Comparison of ENCODE assay signal across 13 cellular contexts in genomic region chr11:118265954-118266353, GRCh38. TPM values are rescaled to one million over a fixed set of nuclear protein-coding genes. Genes with fewer than 3 reads are reported as not detected.
DNase-seq lines count a peak whose midpoint lies in the region; ATAC-seq and TF ChIP-seq lines count a peak whose summit lies in the region.
"Had no signal": no experiment of that assay in that cellular context is flagged by ENCODE, and none has a peak within 500 bp of the region (broad histone marks: within the 10 kb centered on the region; RNA-seq: fewer than 3 reads in every experiment).

No MANE protein-coding gene starts in this region.

- H3K9me3 Mint-ChIP-seq in Calu3 (ENCODE audit: low read depth, unreplicated experiment) (no peaks in the 10 kb centered on the region), nephron (no peaks in the 10 kb centered on the region)
- H3K9me3 Mint-ChIP-seq in activated naive CD8-positive, alpha-beta T cell treated with anti-CD3 and anti-CD28 coated beads, Interleukin-2, amount 50 U/mL, for 24 hours: no peaks in the 10 kb centered on the region
- H3K9me3 Mint-ChIP-seq: activated naive CD8-positive, alpha-beta T cell treated with anti-CD3 and anti-CD28 coated beads for 36 hours; stimulated activated naive CD8-positive, alpha-beta T cell treated with anti-CD3 and anti-CD28 coated beads, Interleukin-15, amount 100 ng/mL, for 72 hours had no signal

- CTCF ChIA-PET in Calu3 (lab: Charles Lee): interaction anchor here (0.6 to 1.1 kb wide), 2 partner anchors 10 to 68 kb away, joined by 3 to 4 read pairs; no protein-coding TSS in a partner anchor

- no peak overlapping the region for H2AFZ ChIP-seq in MM.1S (ENCODE audit: low read length)

- H3K27ac Mint-ChIP-seq in Calu3 (ENCODE audit: unreplicated experiment) (peak overlapping the region; percentile 98), nephron (peak overlapping the region; percentile 76 to 89 (median 85))
- no peak overlapping the region for H3K27ac Mint-ChIP-seq in activated naive CD8-positive, alpha-beta T cell treated with anti-CD3 and anti-CD28 coated beads, Interleukin-2, amount 50 U/mL, for 24 hours
- H3K27ac Mint-ChIP-seq: activated naive CD8-positive, alpha-beta T cell treated with anti-CD3 and anti-CD28 coated beads for 36 hours; stimulated activated naive CD8-positive, alpha-beta T cell treated with anti-CD3 and anti-CD28 coated beads, Interleukin-15, amount 100 ng/mL, for 72 hours had no signal

- intact Hi-C loops in Calu3 (cut with micrococcal nuclease; ENCODE audit: unreplicated experiment): loop anchor here (2.0 kb wide), 1 partner anchor 25 kb away; no protein-coding TSS in a partner anchor

- no peaks in the 10 kb centered on the region for H3K27me3 Mint-ChIP-seq in Calu3 (ENCODE audit: unreplicated experiment)
- H3K27me3 Mint-ChIP-seq in nephron (ENCODE audit: low read depth): peaks cover 85% of the 10 kb centered on the region
- H3K27me3 Mint-ChIP-seq in activated naive CD8-positive, alpha-beta T cell treated with anti-CD3 and anti-CD28 coated beads, Interleukin-2, amount 50 U/mL, for 24 hours: peaks cover 6% of the 10 kb centered on the region
- H3K27me3 Mint-ChIP-seq: activated naive CD8-positive, alpha-beta T cell treated with anti-CD3 and anti-CD28 coated beads for 36 hours had no signal

- TF ChIP-seq EP300 in gastroesophageal sphincter (IDR thresholded peaks at IDR 0.05): no peak

- H3K4me1 Mint-ChIP-seq in Calu3 (ENCODE audit: low read depth, unreplicated experiment) (peaks cover 37% of the 10 kb centered on the region), nephron (peaks cover 16% of the 10 kb centered on the region)
- H3K4me1 Mint-ChIP-seq in activated naive CD8-positive, alpha-beta T cell treated with anti-CD3 and anti-CD28 coated beads, Interleukin-2, amount 50 U/mL, for 24 hours: peaks cover 36% of the 10 kb centered on the region

- H3K4me3 ChIP-seq in Peyer's patch: no peak overlapping the region
- H3K4me3 ChIP-seq in gastroesophageal sphincter: no peak overlapping the region
- H3K4me3 ChIP-seq in MM.1S (ENCODE audit: low read length): no peak overlapping the region

- peak; percentile 66 for ATAC-seq in gastroesophageal sphincter
- ATAC-seq in activated naive CD8-positive, alpha-beta T cell treated with anti-CD3 and anti-CD28 coated beads, Interleukin-2, amount 50 U/mL, for 24 hours: no peak
- ATAC-seq: stimulated activated naive CD8-positive, alpha-beta T cell treated with anti-CD3 and anti-CD28 coated beads, Interleukin-15, amount 100 ng/mL, for 72 hours had no signal

- H3K27ac ChIP-seq in Peyer's patch (peak overlapping the region in 1 of 4 donors; percentile 20), gastroesophageal sphincter (peak overlapping the region in 1 of 4 donors; percentile 37), MM.1S (ENCODE audit: low read length) (no peak overlapping the region)

- H3K9me3 ChIP-seq in Peyer's patch (no peaks in the 10 kb centered on the region), gastroesophageal sphincter (no peaks in the 10 kb centered on the region), MM.1S (replicated peaks; ENCODE audit: insufficient read depth, low read length) (no peaks in the 10 kb centered on the region)

- WGBS in gastroesophageal sphincter (ENCODE audit: low coverage in 1 of 2), 2 donors: 67% methylated on average over 1 of the region's 1 CpG; no CpG with 5 or more reads in 1 of the 2 donors

- H3K4me1 ChIP-seq in Peyer's patch (peaks cover 0 to 13% (median 0%) of the 10 kb centered on the region in 4 donors), gastroesophageal sphincter (peaks cover 0 to 12% (median 0%) of the 10 kb centered on the region in 3 donors), MM.1S (ENCODE audit: low read length) (peaks cover 11% of the 10 kb centered on the region)

- H3K4me2 ChIP-seq in MM.1S (ENCODE audit: low read depth, low read length): no peak overlapping the region

- no TSS peak for BruUV-seq in Calu3 (replicated peaks; lab: Mats Ljungman, UMichigan)

- H3K27me3 ChIP-seq in Peyer's patch (no peaks in the 10 kb centered on the region), gastroesophageal sphincter (peaks cover 57% of the 10 kb centered on the region), MM.1S (replicated peaks; ENCODE audit: insufficient read depth, low read length) (no peaks in the 10 kb centered on the region)

- peaks cover 10% of the 10 kb centered on the region for H3F3A ChIP-seq in MM.1S (ENCODE audit: insufficient read depth, low read length)

- H3K36me3 ChIP-seq in Peyer's patch: no peaks in the 10 kb centered on the region
- H3K36me3 ChIP-seq in gastroesophageal sphincter: no peaks in the 10 kb centered on the region
- no peaks in the 10 kb centered on the region for H3K36me3 ChIP-seq in MM.1S (replicated peaks; ENCODE audit: insufficient read depth, low read length)

- TF ChIP-seq POLR2A in Peyer's patch (IDR thresholded peaks at IDR 0.05) (no peak), gastroesophageal sphincter (IDR thresholded peaks at IDR 0.05) (no peak)

- H4K20me1 ChIP-seq in MM.1S (ENCODE audit: insufficient read depth, low read length): no peaks in the 10 kb centered on the region

- peak overlapping the region; percentile 94 for H3K4me3 Mint-ChIP-seq in Calu3 (ENCODE audit: low read depth, unreplicated experiment)
- H3K4me3 Mint-ChIP-seq in nephron: no peak overlapping the region
- no peak overlapping the region for H3K4me3 Mint-ChIP-seq in activated naive CD8-positive, alpha-beta T cell treated with anti-CD3 and anti-CD28 coated beads, Interleukin-2, amount 50 U/mL, for 24 hours
- H3K4me3 Mint-ChIP-seq: activated naive CD8-positive, alpha-beta T cell treated with anti-CD3 and anti-CD28 coated beads for 36 hours; stimulated activated naive CD8-positive, alpha-beta T cell treated with anti-CD3 and anti-CD28 coated beads, Interleukin-15, amount 100 ng/mL, for 72 hours had no signal

- DNase-seq in Calu3: peak; percentile 39
- DNase-seq in Peyer's patch: peak in 2 of 3 donors; percentile 60 to 64
- no peak for DNase-seq in activated naive CD8-positive, alpha-beta T cell treated with anti-CD3 and anti-CD28 coated beads, Interleukin-2, amount 50 U/mL, for 24 hours
- DNase-seq in MM.1S: no peak
- no peak for DNase-seq in C1 segment of cervical spinal cord (lab: John Stamatoyannopoulos, UW)
- no peak for DNase-seq in NCI-H446 treated with DMSO at 0.1 percent for 48 hours (lab: John Stamatoyannopoulos, UW)
- DNase-seq: activated CD8-positive, alpha-beta memory T cell treated with anti-CD3 and anti-CD28 coated beads, Interleukin-2, amount 50 U/mL, for 48 hours; activated naive CD8-positive, alpha-beta T cell treated with anti-CD3 and anti-CD28 coated beads for 36 hours; caudate nucleus; NCI-H1092 treated with DMSO at 0.1 percent for 48 hours; stimulated activated naive CD8-positive, alpha-beta T cell treated with anti-CD3 and anti-CD28 coated beads, Interleukin-15, amount 100 ng/mL, for 72 hours had no signal

- H3K79me2 ChIP-seq in MM.1S (ENCODE audit: low read length): no peaks in the 10 kb centered on the region

- TF ChIP-seq CTCF in Calu3 (IDR thresholded peaks at IDR 0.05; ENCODE audit: unreplicated experiment) (no peak), Peyer's patch (IDR thresholded peaks at IDR 0.05) (no peak), gastroesophageal sphincter (IDR thresholded peaks at IDR 0.05) (no peak), nephron (IDR thresholded peaks at IDR 0.05; ENCODE audit: unreplicated experiment in 3 of 3) (no peak), MM.1S (IDR thresholded peaks at IDR 0.05; ENCODE audit: low read length) (no peak)

- no peak overlapping the region for H3K9ac ChIP-seq in MM.1S (ENCODE audit: low read length)

- H3K9me2 ChIP-seq in MM.1S (replicated peaks; ENCODE audit: insufficient read depth, low read length): no peaks in the 10 kb centered on the region

- H3K36me3 Mint-ChIP-seq in Calu3 (ENCODE audit: insufficient read depth, unreplicated experiment): peaks cover 33% of the 10 kb centered on the region
- H3K36me3 Mint-ChIP-seq in nephron (ENCODE audit: low read depth): no peaks in the 10 kb centered on the region
- H3K36me3 Mint-ChIP-seq in activated naive CD8-positive, alpha-beta T cell treated with anti-CD3 and anti-CD28 coated beads, Interleukin-2, amount 50 U/mL, for 24 hours (ENCODE audit: low read depth): peaks cover 21% of the 10 kb centered on the region

RNA-seq across cellular contexts. Expression of gene MPZL2, which starts 1.9 kb away (rescaled TPM):
- 69.6 and 81.7 TPM in 2 replicates for total RNA-seq in Calu3 (2022)
- total RNA-seq in Peyer's patch: 10 to 100 TPM; 21.0 to 32.4 (median 22.3) TPM
- total RNA-seq in gastroesophageal sphincter: 10 to 100 TPM in 3 of 4 donors, 1 to 10 TPM in 1; 8.7 to 57.0 (median 12.1) TPM

RNA-seq across cellular contexts. Expression of gene MPZL3, which starts 13.8 kb away (rescaled TPM):
- total RNA-seq in Calu3 (2022) (5.9 and 6.9 TPM in 2 replicates), Peyer's patch (10 to 100 TPM in 1 of 4 donors, 1 to 10 TPM in 2, under 1 TPM in 1; 0.83 to 15.4 (median 7.8) TPM), gastroesophageal sphincter (1 to 10 TPM in 1 of 4 donors, under 1 TPM in 3; 0.54 to 3.8 (median 0.65) TPM)

RNA-seq across cellular contexts. Expression of gene CD3E, which starts 38.6 kb away (rescaled TPM):
- total RNA-seq in Calu3 (2022): not detected in 2 replicates
- 1 to 10 TPM; 6.6 to 9.9 (median 8.7) TPM for total RNA-seq in Peyer's patch
- total RNA-seq in gastroesophageal sphincter: 1 to 10 TPM in 1 of 4 donors, under 1 TPM in 2, not detected in 1; 0.77 to 2.8 (median 0.78) TPM

RNA-seq across cellular contexts. Expression of gene JAML, which starts 41.1 kb away (rescaled TPM):
- 0.07 TPM in 1 of 2 replicates, not detected in the other for total RNA-seq in Calu3 (2022)
- 10 to 100 TPM in 3 of 4 donors, 1 to 10 TPM in 1; 7.5 to 83.3 (median 14.4) TPM for total RNA-seq in Peyer's patch
- 1 to 10 TPM in 3 of 4 donors, under 1 TPM in 1; 0.58 to 5.7 (median 2.4) TPM for total RNA-seq in gastroesophageal sphincter

Comparison
In these comparisons a context has a peak if more than half of its experiments do, and no peak if none do; other contexts are left out.
1. DNase-seq: peak in Calu3 (single experiment) and Peyer's patch (2 of 3); none in activated naive CD8-positive, alpha-beta T cell treated with anti-CD3 and anti-CD28 coated beads, Interleukin-2, amount 50 U/mL, for 24 hours (single experiment), MM.1S (single experiment), C1 segment of cervical spinal cord (0 of 14) and NCI-H446 treated with DMSO at 0.1 percent for 48 hours (single experiment).